ENCODE assay signal across 8 cellular contexts in genomic region chr17:27760069-27760885, GRCh38. TPM values are rescaled to one million over a fixed set of nuclear protein-coding genes. Genes with fewer than 3 reads are reported as not detected.
DNase-seq lines count a peak whose midpoint lies in the region; ATAC-seq and TF ChIP-seq lines count a peak whose summit lies in the region.

No MANE protein-coding gene starts in this region.

- TF ChIP-seq CTCF in Caco-2 (IDR thresholded peaks at IDR 0.05; ENCODE audit: insufficient read depth in 1 of 2, low read depth in 1 of 2, low read length in 1 of 2, severe bottlenecking in 1 of 2, unreplicated experiment in 1 of 2): peak; percentile 97 to 100
- peak; percentile 82 for TF ChIP-seq CTCF in retinal pigment epithelial cell (conservative IDR thresholded peaks at IDR 0.05; ENCODE audit: low read depth, low read length)

- intact Hi-C loops in Caco-2 (cut with micrococcal nuclease; ENCODE audit: unreplicated experiment): loop anchor here (1.0 kb wide), 3 partner anchors 33 to 120 kb away; no protein-coding TSS in a partner anchor
- intact Hi-C loops in left cardiac atrium (cut with DNase I): loop anchor here (2.0 to 5.0 kb wide), 2 partner anchors 117 to 121 kb away; no protein-coding TSS in a partner anchor

- CTCF ChIA-PET in Caco-2 (lab: Charles Lee): interaction anchor here (0.6 to 9.8 kb wide), 22 partner anchors 12 to 492 kb away, joined by 3 to 202 read pairs (median 5); partner anchors contain the start of gene LYRM9

- ATAC-seq in HG02885 (IDR thresholded peaks at IDR 0.05; ENCODE audit: poor library complexity, unreplicated experiment): peak; percentile 55
- ATAC-seq in left cardiac atrium: peak; percentile 50 to 53
- no peak for ATAC-seq in GM18909 (IDR thresholded peaks at IDR 0.05; ENCODE audit: poor library complexity, unreplicated experiment)
- no peak for ATAC-seq in HG03457 (IDR thresholded peaks at IDR 0.05; ENCODE audit: unreplicated experiment)

- POLR2A ChIA-PET in Caco-2 (lab: Charles Lee): no interaction called here

- H3K4me3 Mint-ChIP-seq in Caco-2 (ENCODE audit: unreplicated experiment): no peak overlapping the region

- DNase-seq in Caco-2: peak; percentile 85 to 92
- peak; percentile 56 for DNase-seq in SK-N-DZ (ENCODE audit: low spot score)
- DNase-seq in activated naive CD4-positive, alpha-beta T cell treated with anti-CD3 and anti-CD28 coated beads, Interleukin-2, amount 50 U/mL, for 16 hours: peak; percentile 71
- peak; percentile 69 for DNase-seq in left cardiac atrium
- DNase-seq in retinal pigment epithelial cell (ENCODE audit: low read depth): no peak

- no peaks in the 10 kb centered on the region for H3K27me3 ChIP-seq in Caco-2 (replicated peaks; ENCODE audit: control insufficient read depth, insufficient read depth, low read length)

- H3K4me3 ChIP-seq in Caco-2 (ENCODE audit: low read depth, low read length) (no peak overlapping the region), retinal pigment epithelial cell (ENCODE audit: low read length) (no peak overlapping the region)

- no peak overlapping the region for H3K27ac Mint-ChIP-seq in Caco-2 (ENCODE audit: unreplicated experiment)

- no peaks in the 10 kb centered on the region for H3K9me3 ChIP-seq in Caco-2

- H3K9me3 Mint-ChIP-seq in Caco-2 (ENCODE audit: unreplicated experiment): no peaks in the 10 kb centered on the region

- no peaks in the 10 kb centered on the region for H3K36me3 ChIP-seq in Caco-2 (ENCODE audit: control insufficient read depth, insufficient read depth, low read length)

- H3K36me3 Mint-ChIP-seq in Caco-2 (ENCODE audit: insufficient read depth, unreplicated experiment): peaks cover 15% of the 10 kb centered on the region

- no peaks in the 10 kb centered on the region for H3K4me1 ChIP-seq in Caco-2

- no peaks in the 10 kb centered on the region for H3K4me1 Mint-ChIP-seq in Caco-2 (ENCODE audit: low read depth, unreplicated experiment)

- no TSS peak for BruUV-seq in Caco-2 (replicated peaks; lab: Mats Ljungman, UMichigan)

- H3K27me3 Mint-ChIP-seq in Caco-2 (ENCODE audit: insufficient read depth, unreplicated experiment): no peaks in the 10 kb centered on the region

RNA-seq across cellular contexts. Expression of gene NOS2, which starts 40.1 kb away (rescaled TPM):
- total RNA-seq in Caco-2 (2022) (19.0 and 21.1 TPM in 2 replicates), left cardiac atrium (under 1 TPM in 1 of 2 donors, not detected in 1; 0.05 TPM)
- polyA plus RNA-seq in SK-N-DZ (2014; cell fraction: cytosol; rRNA removed): 0.09 and 0.10 TPM in 2 replicates
- 0.10 and 0.27 TPM in 2 replicates for polyA plus RNA-seq in SK-N-DZ (2014; cell fraction: nucleus; rRNA removed)

Comparison
In these comparisons a context has a peak if more than half of its experiments do, and no peak if none do; other contexts are left out.
1. ATAC-seq: peak in HG02885 (single experiment) and left cardiac atrium (2 of 2); none in GM18909 (single experiment) and HG03457 (single experiment).
2. RNA of gene NOS2, which starts 40.1 kb away (total RNA-seq): 19.0 to 21.1 TPM in Caco-2; 0.05 TPM in left cardiac atrium; every median in the first group is over 10 times any median in the second.